Comparison of ENCODE assay signal across 9 cellular contexts in the genomic region with DNA sequence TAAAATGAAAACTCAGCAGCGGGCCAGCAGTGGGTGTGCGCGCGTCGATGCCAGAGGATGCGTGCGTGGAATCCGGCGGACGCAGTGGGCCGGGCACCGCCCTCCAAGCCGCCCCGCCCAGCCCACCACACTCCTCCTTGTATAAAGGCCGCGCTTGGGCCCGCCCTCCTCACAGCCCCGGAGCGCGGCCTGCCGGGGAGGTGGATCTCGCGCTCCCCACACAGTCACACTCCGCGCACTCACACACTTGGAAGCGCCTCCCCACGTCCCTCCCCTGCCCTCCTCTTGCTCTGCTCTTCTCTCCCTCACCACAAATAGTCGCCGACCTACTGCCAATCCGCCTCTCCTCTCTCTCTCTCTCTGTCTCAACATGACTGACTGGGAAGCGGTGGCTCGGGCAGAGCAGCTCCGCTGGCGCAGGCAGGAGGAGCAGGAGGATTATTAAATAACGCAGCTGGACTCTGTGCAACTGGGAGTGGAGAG. TPM values are rescaled to one million over a fixed set of nuclear protein-coding genes. Genes with fewer than 3 reads are reported as not detected.
DNase-seq lines count a peak whose midpoint lies in the region; ATAC-seq and TF ChIP-seq lines count a peak whose summit lies in the region.
"Had no signal": no experiment of that assay in that cellular context is flagged by ENCODE, and none has a peak within 500 bp of the region (broad histone marks: within the 10 kb centered on the region; RNA-seq: fewer than 3 reads in every experiment).

CCSER1 (plus strand) TSS at position 172 of the 483 bp plus-strand sequence.

- H3K27me3 ChIP-seq in body of pancreas (no peaks in the 10 kb centered on the region), rectal smooth muscle tissue (ENCODE audit: control insufficient read depth, insufficient read depth, low read length) (no peaks in the 10 kb centered on the region)

- DNase-seq in DMS79 (lab: John Stamatoyannopoulos, UW) = peak; percentile 12
- DNase-seq in HuH-7 (ENCODE audit: low spot score) = peak; percentile 26
- DNase-seq in SW 1271 (lab: John Stamatoyannopoulos, UW) = peak; percentile 14 to 40
- peak; percentile 83 to 88 (median 84) for DNase-seq in body of pancreas
- DNase-seq in NCI-H1105 (lab: John Stamatoyannopoulos, UW) = no peak

- TF ChIP-seq POLR2A in body of pancreas (IDR thresholded peaks at IDR 0.05) = peak; percentile 96 to 99 (median 99)

- H3K36me3 ChIP-seq in body of pancreas (replicated peaks in 1 of 2; ENCODE audit: insufficient read depth in 1 of 2, low read depth in 2 of 2) (no peaks in the 10 kb centered on the region), rectal smooth muscle tissue (ENCODE audit: control insufficient read depth, insufficient read depth, low read length) (no peaks in the 10 kb centered on the region)

- H3K27ac ChIP-seq in body of pancreas (peak within 1 kb of the TSS; percentile 93 to 98 (median 94)), rectal smooth muscle tissue (ENCODE audit: low read depth, low read length) (peak within 1 kb of the TSS; percentile 49)

- peak within 1 kb of the TSS; percentile 68 to 96 for H3K4me3 ChIP-seq in body of pancreas
- peak within 1 kb of the TSS; percentile 73 for H3K4me3 ChIP-seq in iPS-11a (ENCODE audit: low read depth, low read length)
- peak within 1 kb of the TSS; percentile 76 for H3K4me3 ChIP-seq in rectal smooth muscle tissue (ENCODE audit: low read length)

- no peaks in the 10 kb centered on the region for H3K9me3 ChIP-seq in body of pancreas

- WGBS in body of pancreas, 2 donors = 0 to 1% methylated on average over 11 to 35 of the region's 35 CpGs

- H3K9ac ChIP-seq in rectal smooth muscle tissue (ENCODE audit: low read length) = peak within 1 kb of the TSS; percentile 33

- H3K4me1 ChIP-seq in body of pancreas (peaks cover 5% of the 10 kb centered on the region), rectal smooth muscle tissue (ENCODE audit: control insufficient read depth, insufficient read depth, low read length) (no peaks in the 10 kb centered on the region)

- peak in 2 of 7 experiments; percentile 14 to 32 for TF ChIP-seq CTCF in body of pancreas (IDR thresholded peaks at IDR 0.05)

- intact Hi-C loops in body of pancreas (cut with DNase I) = no loop called here

- ATAC-seq in GM21528 (IDR thresholded peaks at IDR 0.05; ENCODE audit: low FRiP score, unreplicated experiment) = peak; percentile 82
- ATAC-seq in body of pancreas = peak; percentile 81

RNA-seq across cellular contexts. Expression of gene CCSER1, which starts in this region (rescaled TPM):
- total RNA-seq in body of pancreas = 10 to 100 TPM; 13.2 to 14.5 TPM
- total RNA-seq: T-helper 1 cell treated with Interleukin-12 subunit alpha and Interleukin-12 subunit beta and Interleukin-4 antibody, amounts not matched to agents 30 ng/mL and 1 ng/mL, for 36 hours had no signal
